In genomic region chr6:42449917-42450313, GRCh38 we compare ENCODE assay signal across 8 cellular contexts. TPM values are rescaled to one million over a fixed set of nuclear protein-coding genes. Genes with fewer than 3 reads are reported as not detected.
DNase-seq lines count a peak whose midpoint lies in the region; ATAC-seq and TF ChIP-seq lines count a peak whose summit lies in the region.

No MANE protein-coding gene starts in this region.

- TF ChIP-seq POLR2A in upper lobe of left lung (IDR thresholded peaks at IDR 0.05), result no peak

- H3K9me3 ChIP-seq in cardiac muscle cell (ENCODE audit: low read depth) (no peaks in the 10 kb centered on the region), iPS-20b (ENCODE audit: insufficient read depth, low read depth, low read length) (no peaks in the 10 kb centered on the region), upper lobe of left lung (no peaks in the 10 kb centered on the region)

- no peak for ATAC-seq in Right ventricle myocardium superior (ENCODE audit: poor library complexity)
- ATAC-seq in activated T-helper 17 cell treated with anti-CD3 and anti-CD28 coated beads, Interleukin-2, amount 50 U/mL, for 72 hours (replicated peaks), result no peak
- ATAC-seq in upper lobe of left lung (ENCODE audit: low FRiP score in 2 of 2), result no peak
- ATAC-seq in HG03521 (IDR thresholded peaks at IDR 0.05; ENCODE audit: unreplicated experiment), result no peak

- H3K4me3 Mint-ChIP-seq in activated T-helper 17 cell treated with anti-CD3 and anti-CD28 coated beads, Interleukin-2, amount 50 U/mL, for 72 hours, result peak overlapping the region; percentile 92

- H3K27ac ChIP-seq in cardiac muscle cell (peak overlapping the region; percentile 15), iPS-20b (ENCODE audit: low read length) (no peak overlapping the region), upper lobe of left lung (peak overlapping the region in 3 of 4 donors; percentile 24 to 88 (median 67))

- peaks cover 11% of the 10 kb centered on the region for H3K36me3 Mint-ChIP-seq in activated T-helper 17 cell treated with anti-CD3 and anti-CD28 coated beads, Interleukin-2, amount 50 U/mL, for 72 hours (ENCODE audit: low read depth)

- H3K9me3 Mint-ChIP-seq in activated T-helper 17 cell treated with anti-CD3 and anti-CD28 coated beads, Interleukin-2, amount 50 U/mL, for 72 hours, result no peaks in the 10 kb centered on the region

- peak overlapping the region; percentile 82 for H3K27ac Mint-ChIP-seq in activated T-helper 17 cell treated with anti-CD3 and anti-CD28 coated beads, Interleukin-2, amount 50 U/mL, for 72 hours

- H3K27me3 Mint-ChIP-seq in activated T-helper 17 cell treated with anti-CD3 and anti-CD28 coated beads, Interleukin-2, amount 50 U/mL, for 72 hours, result no peaks in the 10 kb centered on the region

- peak overlapping the region; percentile 77 for H3K4me3 ChIP-seq in cardiac muscle cell
- peak overlapping the region; percentile 93 for H3K4me3 ChIP-seq in iPS-20b (ENCODE audit: low read length)
- peak overlapping the region in 3 of 4 donors; percentile 53 to 92 (median 85) for H3K4me3 ChIP-seq in upper lobe of left lung

- 49 to 61% methylated on average over 4 of the region's 4 CpGs for WGBS in upper lobe of left lung, 2 donors

- no peak for DNase-seq in cardiac muscle cell (ENCODE audit: low read depth in 1 of 2, low spot score in 1 of 2)
- no peak for DNase-seq in Right ventricle myocardium superior
- no peak for DNase-seq in upper lobe of left lung
- DNase-seq in activated gamma-delta T cell (lab: John Stamatoyannopoulos, UW), result no peak
- no peak for DNase-seq in hepatic stellate cell (ENCODE audit: low spot score)

- TF ChIP-seq CTCF in cardiac muscle cell (IDR thresholded peaks at IDR 0.05; ENCODE audit: low read depth, low read length), result no peak
- no peak for TF ChIP-seq CTCF in upper lobe of left lung (IDR thresholded peaks at IDR 0.05)

- H3K36me3 ChIP-seq in cardiac muscle cell (no peaks in the 10 kb centered on the region), iPS-20b (ENCODE audit: insufficient read depth, low read depth, low read length) (no peaks in the 10 kb centered on the region), upper lobe of left lung (no peaks in the 10 kb centered on the region)

- intact Hi-C loops in Right ventricle myocardium superior (cut with DNase I), result no loop called here

- H3K4me1 ChIP-seq in cardiac muscle cell (ENCODE audit: low read depth) (peaks cover 19% of the 10 kb centered on the region), iPS-20b (ENCODE audit: insufficient read depth, low read length) (peaks cover 24% of the 10 kb centered on the region; the same call in 1 of the 2 replicates), upper lobe of left lung (peaks cover 17 to 49% (median 27%) of the 10 kb centered on the region in 4 donors)

- H3K27me3 ChIP-seq in cardiac muscle cell (no peaks in the 10 kb centered on the region), iPS-20b (ENCODE audit: insufficient read depth, low read length) (peaks cover 7% of the 10 kb centered on the region; the same call in 1 of the 2 replicates), upper lobe of left lung (no peaks in the 10 kb centered on the region)

- peak overlapping the region; percentile 80; the same call in 1 of the 2 replicates for H3K9ac ChIP-seq in iPS-20b (ENCODE audit: low read depth, low read length)

- TF ChIP-seq EP300 in upper lobe of left lung (IDR thresholded peaks at IDR 0.05), result no peak

- H3K4me1 Mint-ChIP-seq in activated T-helper 17 cell treated with anti-CD3 and anti-CD28 coated beads, Interleukin-2, amount 50 U/mL, for 72 hours, result peaks cover 35% of the 10 kb centered on the region

RNA-seq across cellular contexts. Expression of gene TRERF1, which starts 1.8 kb away (rescaled TPM):
- total RNA-seq in cardiac muscle cell (5.7 and 8.7 TPM in 2 replicates), Right ventricle myocardium superior (1.5 TPM), upper lobe of left lung (1 to 10 TPM; 2.0 to 7.3 (median 5.4) TPM)
- 6.4 and 7.6 TPM in 2 replicates for polyA plus RNA-seq in cardiac muscle cell
- 10 to 100 TPM; 16.6 to 32.4 TPM for total RNA-seq in activated T-helper 17 cell treated with anti-CD3 and anti-CD28 coated beads, Interleukin-2, amount 50 U/mL, for 72 hours
